Comparison of ENCODE assay signal across 35 cellular contexts in genomic region chr2:118616432-118616831, GRCh38.
"Had no signal": no experiment of that assay in that cellular context is flagged by ENCODE, and none has a peak within 500 bp of the region (broad histone marks: within the 10 kb centered on the region; RNA-seq: fewer than 3 reads in every experiment).

No MANE protein-coding gene starts in this region.

- H3K4me3 ChIP-seq: MG63 had no signal

- H3K36me3 ChIP-seq: MG63 had no signal

- H3K27me3 ChIP-seq: MG63 had no signal

- DNase-seq: Karpas-422, Kasumi-1, KG1, MG63, MM.1S, MV-4-11, NCI-H1048, NCI-H1092, NCI-H1092 treated with DMSO at 0.1 percent for 48 hours, NCI-H1105, NCI-H1105 treated with DMSO at 0.1 percent for 48 hours, NCI-H1417, NCI-H1417 treated with DMSO at 0.1 percent for 48 hours, NCI-H1436, NCI-H1436 treated with DMSO at 0.1 percent for 48 hours, NCI-H146, NCI-H1694, NCI-H1694 treated with DMSO at 0.1 percent for 48 hours, NCI-H187, NCI-H187 treated with DMSO at 0.1 percent for 48 hours, NCI-H1930, NCI-H2029, NCI-H2029 treated with DMSO at 0.1 percent for 48 hours, NCI-H2081, NCI-H2081 treated with DMSO at 0.1 percent for 48 hours, NCI-H2107, NCI-H2171, NCI-H2171 treated with DMSO at 0.1 percent for 48 hours, NCI-H2227 treated with DMSO at 0.1 percent for 48 hours, NCI-H226, NCI-H345, NCI-H446, NCI-H446 treated with DMSO at 0.1 percent for 48 hours, NCI-H510A had no signal

- H3K4me2 ChIP-seq: KMS-11 had no signal

- H3K9me3 ChIP-seq: MG63 had no signal

- H3K9ac ChIP-seq: KMS-11 had no signal

- H3K27ac ChIP-seq: KMS-11 had no signal
